Comparison of ENCODE assay signal across 8 cellular contexts in the genomic region with DNA sequence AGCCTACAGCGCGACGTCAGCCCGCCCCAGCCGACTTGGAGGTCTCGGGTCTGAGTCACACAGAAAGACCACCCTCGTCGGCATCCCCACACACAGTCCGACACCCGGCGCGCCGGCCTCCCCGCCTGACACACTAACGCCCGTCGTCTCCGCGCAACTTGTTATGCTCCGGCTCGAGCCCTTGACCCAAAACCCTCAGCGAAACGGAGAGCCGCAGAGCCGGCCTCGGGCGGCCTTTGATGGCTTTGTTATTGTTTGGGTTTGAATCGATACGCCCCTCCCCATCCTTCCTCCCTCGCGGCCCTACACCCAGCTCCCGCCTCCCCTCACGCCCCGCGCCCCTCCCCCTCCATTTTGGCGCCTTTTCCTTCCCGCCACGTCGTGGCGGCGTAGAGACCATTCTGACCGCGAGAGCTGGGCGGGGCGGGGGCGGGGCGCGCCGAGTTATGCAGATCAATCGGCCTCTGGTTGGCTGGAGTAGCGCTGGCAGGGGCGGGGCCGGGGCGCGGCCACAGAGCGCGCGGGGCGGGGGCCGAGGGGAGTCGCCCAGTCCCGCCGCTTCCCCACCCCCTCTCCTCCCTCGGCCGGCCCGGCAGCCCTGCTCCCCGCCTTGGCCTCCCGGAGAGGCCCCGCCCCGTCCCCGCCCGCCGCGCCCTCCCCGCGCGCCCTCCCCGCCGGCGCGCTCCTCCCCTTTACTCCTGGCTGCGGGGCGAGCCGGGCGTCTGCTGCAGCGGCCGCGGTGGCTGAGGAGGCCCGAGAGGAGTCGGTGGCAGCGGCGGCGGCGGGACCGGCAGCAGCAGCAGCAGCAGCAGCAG. TPM values are rescaled to one million over a fixed set of nuclear protein-coding genes. Genes with fewer than 3 reads are reported as not detected.
DNase-seq lines count a peak whose midpoint lies in the region; ATAC-seq and TF ChIP-seq lines count a peak whose summit lies in the region.

PIM1 (plus strand) TSS at position 695 of the 815 bp plus-strand sequence. CDS start 424 bp downstream, outside the sequence.

- H3K27me3 Mint-ChIP-seq in activated naive CD8-positive, alpha-beta T cell treated with anti-CD3 and anti-CD28 coated beads, Interleukin-2, amount 50 U/mL, for 24 hours, result no peaks in the 10 kb centered on the region

- peak within 1 kb of the TSS; percentile 3 for H3K9ac ChIP-seq in parathyroid adenoma

- H3K36me3 Mint-ChIP-seq in activated naive CD8-positive, alpha-beta T cell treated with anti-CD3 and anti-CD28 coated beads, Interleukin-2, amount 50 U/mL, for 24 hours (ENCODE audit: low read depth), result peaks cover 37% of the 10 kb centered on the region

- H3K9me3 ChIP-seq in cardiac muscle cell (ENCODE audit: low read depth) (no peaks in the 10 kb centered on the region), parathyroid adenoma (ENCODE audit: control insufficient read depth, low read length) (no peaks in the 10 kb centered on the region), tibial artery (no peaks in the 10 kb centered on the region)

- peak within 1 kb of the TSS; percentile 94 for H3K27ac Mint-ChIP-seq in activated naive CD8-positive, alpha-beta T cell treated with anti-CD3 and anti-CD28 coated beads, Interleukin-2, amount 50 U/mL, for 24 hours

- peak within 1 kb of the TSS; percentile 93 for H3K4me2 ChIP-seq in parathyroid adenoma (ENCODE audit: low read length)

- H3K4me1 ChIP-seq in cardiac muscle cell (ENCODE audit: low read depth) (peaks cover 4% of the 10 kb centered on the region), parathyroid adenoma (peaks cover 5% of the 10 kb centered on the region), tibial artery (peaks cover 0 to 28% (median 18%) of the 10 kb centered on the region in 4 donors)

- H3K79me2 ChIP-seq in parathyroid adenoma, result no peaks in the 10 kb centered on the region

- H2AFZ ChIP-seq in parathyroid adenoma, result peak within 1 kb of the TSS; percentile 99

- DNase-seq in GM10266 (ENCODE audit: extremely low spot score), result peak; percentile 99
- DNase-seq in NCI-H1417 (lab: John Stamatoyannopoulos, UW), result peak; percentile 96 to 99 (median 97)
- peak; percentile 91 for DNase-seq in SW480 (ENCODE audit: low spot score)
- DNase-seq in activated naive CD8-positive, alpha-beta T cell treated with anti-CD3 and anti-CD28 coated beads, Interleukin-2, amount 50 U/mL, for 24 hours, result peak; percentile 99
- peak; percentile 99 for DNase-seq in cardiac muscle cell (ENCODE audit: low read depth in 1 of 2, low spot score in 1 of 2)
- peak; percentile 100 for DNase-seq in tibial artery

- H3K4me3 ChIP-seq in cardiac muscle cell (peak within 1 kb of the TSS; percentile 99), parathyroid adenoma (ENCODE audit: low read depth, low read length) (peak within 1 kb of the TSS; percentile 88), tibial artery (peak within 1 kb of the TSS; percentile 89 to 95)

- no peaks in the 10 kb centered on the region for H3K27me3 ChIP-seq in cardiac muscle cell
- H3K27me3 ChIP-seq in parathyroid adenoma (ENCODE audit: control insufficient read depth, insufficient read depth, low read length), result no peaks in the 10 kb centered on the region
- H3K27me3 ChIP-seq in tibial artery, result no peaks in the 10 kb centered on the region

- intact Hi-C loops in tibial artery (cut with DNase I; ENCODE audit: low total_unique reads), result loop anchor here (2.0 to 10.0 kb wide), 4 partner anchors 35 to 405 kb away; partner anchors contain the start of gene C6orf89

- H3K4me3 Mint-ChIP-seq in activated naive CD8-positive, alpha-beta T cell treated with anti-CD3 and anti-CD28 coated beads, Interleukin-2, amount 50 U/mL, for 24 hours, result peak within 1 kb of the TSS; percentile 93

- peaks cover 49% of the 10 kb centered on the region for H3K4me1 Mint-ChIP-seq in activated naive CD8-positive, alpha-beta T cell treated with anti-CD3 and anti-CD28 coated beads, Interleukin-2, amount 50 U/mL, for 24 hours

- H3K27ac ChIP-seq in cardiac muscle cell (peak within 1 kb of the TSS; percentile 85), parathyroid adenoma (peak within 1 kb of the TSS; percentile 81), tibial artery (peak within 1 kb of the TSS; percentile 96 to 98)

- TF ChIP-seq CTCF in GM10266 (IDR thresholded peaks at IDR 0.05; ENCODE audit: control insufficient read depth, insufficient read depth, low read depth, missing control alignments) (no peak), cardiac muscle cell (IDR thresholded peaks at IDR 0.05; ENCODE audit: low read depth, low read length) (no peak), parathyroid adenoma (IDR thresholded peaks at IDR 0.05) (no peak), tibial artery (IDR thresholded peaks at IDR 0.05) (no peak)

- no peaks in the 10 kb centered on the region for H3K9me3 Mint-ChIP-seq in activated naive CD8-positive, alpha-beta T cell treated with anti-CD3 and anti-CD28 coated beads, Interleukin-2, amount 50 U/mL, for 24 hours

- peak; percentile 77 for ATAC-seq in HG02678 (IDR thresholded peaks at IDR 0.05; ENCODE audit: unreplicated experiment)
- ATAC-seq in activated naive CD8-positive, alpha-beta T cell treated with anti-CD3 and anti-CD28 coated beads, Interleukin-2, amount 50 U/mL, for 24 hours, result peak; percentile 76

- peaks cover 17% of the 10 kb centered on the region for H3K36me3 ChIP-seq in cardiac muscle cell
- no peaks in the 10 kb centered on the region for H3K36me3 ChIP-seq in parathyroid adenoma (ENCODE audit: control insufficient read depth, insufficient read depth, low read length)
- H3K36me3 ChIP-seq in tibial artery, result peaks cover 20 to 22% (median 20%) of the 10 kb centered on the region in 3 donors

RNA-seq across cellular contexts. Expression of gene PIM1, which starts in this region (rescaled TPM):
- 15.8 and 21.5 TPM in 2 replicates for total RNA-seq in cardiac muscle cell
- polyA plus RNA-seq in cardiac muscle cell, result 14.7 and 20.0 TPM in 2 replicates

Comparison
In these comparisons a context has a peak if more than half of its experiments do, and no peak if none do; other contexts are left out.
1. Peak in every context shown above with its lines: DNase-seq, ATAC-seq, H3K4me3 ChIP-seq and H3K27ac ChIP-seq.